15 cellular contexts compared by ENCODE assay signal in the genomic region with DNA sequence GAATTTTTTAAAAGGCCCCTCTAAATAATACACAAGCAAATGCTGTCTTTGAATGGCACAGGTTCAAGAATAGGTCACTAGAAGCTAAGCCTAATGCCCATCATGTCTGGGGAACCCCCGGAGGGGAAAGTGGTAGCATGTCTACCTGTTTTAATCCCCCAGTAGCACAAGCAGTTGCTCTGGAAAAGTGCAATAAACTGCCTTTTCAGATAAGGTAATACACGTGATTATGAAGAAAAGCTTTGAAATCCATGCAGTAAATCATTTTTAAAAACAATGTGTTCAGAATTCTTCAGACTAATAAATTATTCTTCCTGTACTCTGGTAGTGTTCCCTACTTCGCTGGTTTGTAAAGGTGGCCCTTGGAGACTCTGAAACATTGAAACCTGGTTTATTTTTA.
DNase-seq lines count a peak whose midpoint lies in the region; ATAC-seq and TF ChIP-seq lines count a peak whose summit lies in the region.
"Had no signal": no experiment of that assay in that cellular context is flagged by ENCODE, and none has a peak within 500 bp of the region (broad histone marks: within the 10 kb centered on the region; RNA-seq: fewer than 3 reads in every experiment).

No MANE protein-coding gene starts in this region.

- BruUV-seq in Panc1 (replicated peaks; lab: Mats Ljungman, UMichigan), result no TSS peak

- peaks cover 31% of the 10 kb centered on the region for H3K4me1 Mint-ChIP-seq in nephron
- H3K4me1 Mint-ChIP-seq: B cell had no signal

- POLR2A ChIA-PET in HEK293 (lab: Yijun Ruan, JAX), result no interaction called here
- POLR2A ChIA-PET in Panc1 (lab: Charles Lee), result no interaction called here

- CTCF ChIA-PET in HEK293 (lab: Yijun Ruan, JAX), result no interaction called here
- CTCF ChIA-PET in Panc1 (lab: Charles Lee), result no interaction called here

- H3K4me3 ChIP-seq in HEK293 (ENCODE audit: low read depth, low read length) (no peak overlapping the region), Panc1 (ENCODE audit: low read depth in 2 of 2, low read length in 2 of 2) (no peak overlapping the region), smooth muscle cell (no peak overlapping the region)
- H3K4me3 ChIP-seq: HAP-1 had no signal

- peaks cover 8% of the 10 kb centered on the region; the same call in 1 of the 2 replicates for H3K4me1 ChIP-seq in HEK293 (ENCODE audit: control insufficient read depth, insufficient read depth, low read length)
- peaks cover 18% of the 10 kb centered on the region for H3K4me1 ChIP-seq in Panc1 (ENCODE audit: control insufficient read depth, insufficient read depth, low read length)
- peaks cover 17% of the 10 kb centered on the region for H3K4me1 ChIP-seq in smooth muscle cell (ENCODE audit: low read depth)

- H3K4me3 Mint-ChIP-seq in nephron, result no peak overlapping the region
- H3K4me3 Mint-ChIP-seq: B cell; CD4-positive, alpha-beta T cell; HFFc6 had no signal

- no peaks in the 10 kb centered on the region for H3K27me3 ChIP-seq in Panc1 (ENCODE audit: control insufficient read depth, insufficient read depth, low read length)
- no peaks in the 10 kb centered on the region for H3K27me3 ChIP-seq in smooth muscle cell (ENCODE audit: low read depth)

- 59% methylated on average over 3 of the region's 3 CpGs for WGBS in smooth muscle cell (ENCODE audit: low lambda C conversion rate)

- H3K79me2 ChIP-seq in smooth muscle cell (ENCODE audit: low read depth), result peaks cover 4% of the 10 kb centered on the region

- DNase-seq in Panc1 (ENCODE audit: low read depth, low spot score) (no peak), smooth muscle cell (lab: John Stamatoyannopoulos, UW; ENCODE audit: unreplicated experiment) (no peak), posterior cingulate gyrus (no peak), NCI-H510A (lab: John Stamatoyannopoulos, UW) (no peak)
- DNase-seq: C1 segment of cervical spinal cord; Calu3; CD4-positive, alpha-beta T cell; DMS 273 treated with DMSO at 0.1 percent for 48 hours; HFFc6; IMR-90 had no signal

- peaks cover 14% of the 10 kb centered on the region for H3F3A ChIP-seq in smooth muscle cell (ENCODE audit: low read depth)

- H3K27ac Mint-ChIP-seq in nephron, result peak overlapping the region in 2 of 3 experiments; percentile 17 to 40
- H3K27ac Mint-ChIP-seq: B cell; CD4-positive, alpha-beta T cell had no signal

- no peak overlapping the region for H3K9ac ChIP-seq in smooth muscle cell (ENCODE audit: low read depth)

- H2AFZ ChIP-seq in smooth muscle cell (ENCODE audit: low read depth), result no peak overlapping the region

- H3K9me3 ChIP-seq in HEK293 (ENCODE audit: control insufficient read depth, insufficient read depth, low read depth, low read length) (no peaks in the 10 kb centered on the region), Panc1 (ENCODE audit: control insufficient read depth, insufficient read depth, low read depth, low read length) (no peaks in the 10 kb centered on the region), smooth muscle cell (replicated peaks; ENCODE audit: low read depth) (no peaks in the 10 kb centered on the region)
- H3K9me3 ChIP-seq: HAP-1 had no signal

- intact Hi-C loops in Panc1 (cut with micrococcal nuclease; ENCODE audit: unreplicated experiment), result no loop called here
- intact Hi-C loops in posterior cingulate gyrus (cut with DNase I), result no loop called here

- H3K36me3 ChIP-seq in HEK293 (ENCODE audit: control insufficient read depth in 2 of 2, insufficient read depth in 1 of 2, low read length in 2 of 2) (no peaks in the 10 kb centered on the region), Panc1 (ENCODE audit: control insufficient read depth, insufficient read depth, low read length) (no peaks in the 10 kb centered on the region), smooth muscle cell (ENCODE audit: low read depth) (no peaks in the 10 kb centered on the region)
- H3K36me3 ChIP-seq: HAP-1 had no signal

- ATAC-seq in Panc1, result no peak
- no peak for ATAC-seq in HG03520 (IDR thresholded peaks at IDR 0.05; ENCODE audit: unreplicated experiment)

- no peaks in the 10 kb centered on the region for H3K36me3 Mint-ChIP-seq in nephron (ENCODE audit: low read depth)

- H3K27me3 Mint-ChIP-seq in nephron (ENCODE audit: low read depth), result no peaks in the 10 kb centered on the region
- H3K27me3 Mint-ChIP-seq: B cell; CD4-positive, alpha-beta T cell had no signal

- H3K4me2 ChIP-seq in smooth muscle cell, result no peak overlapping the region

- no peaks in the 10 kb centered on the region for H3K9me3 Mint-ChIP-seq in nephron
- H3K9me3 Mint-ChIP-seq: CD4-positive, alpha-beta T cell; HFFc6 had no signal

- TF ChIP-seq CTCF in HEK293 (tag by site-specific recombination; IDR thresholded peaks at IDR 0.05), result no peak
- TF ChIP-seq CTCF in Panc1 (IDR thresholded peaks at IDR 0.05), result no peak
- no peak for TF ChIP-seq CTCF in nephron (IDR thresholded peaks at IDR 0.05; ENCODE audit: unreplicated experiment in 3 of 3)
- no peak for TF ChIP-seq CTCF in smooth muscle cell (IDR thresholded peaks at IDR 0.05; ENCODE audit: borderline replicate concordance, insufficient read depth, poor library complexity, severe bottlenecking)

- in situ Hi-C loops in Panc1 (cut with HindIII; ENCODE audit: low pct_unique_long_range_greater_than_20kb, low sequenced_read_pairs), result no loop called here

- H3K27ac ChIP-seq in HEK293 (ENCODE audit: extremely low read depth, low read depth, low read length) (no peak overlapping the region), Panc1 (ENCODE audit: low read length) (peak overlapping the region; percentile 51; the same call in 1 of the 2 replicates), smooth muscle cell (ENCODE audit: low read depth) (peak overlapping the region; percentile 43)

- H4K20me1 ChIP-seq in smooth muscle cell (ENCODE audit: low read depth), result peaks cover 40% of the 10 kb centered on the region

TF ChIP-seq in HEK293, 187 proteins besides CTCF, POLR2A, EP300 and RAD21:
- TF ChIP-seq TCF7L2 (IDR thresholded peaks at IDR 0.05; ENCODE audit: borderline replicate concordance, low read depth, low read length) (peak; percentile 50; the same call in 1 of the 2 replicates), ZNF19 (tag by site-specific recombination; IDR thresholded peaks at IDR 0.05; ENCODE audit: low read depth) (no peak), ZNF768 (tag by site-specific recombination; IDR thresholded peaks at IDR 0.05) (no peak), FEZF1 (tag by site-specific recombination; IDR thresholded peaks at IDR 0.05) (peak; percentile 30; the same call in 1 of the 2 replicates), OSR2 (tag by site-specific recombination; IDR thresholded peaks at IDR 0.05) (peak; percentile 83)
- TF ChIP-seq, protein P1, sequence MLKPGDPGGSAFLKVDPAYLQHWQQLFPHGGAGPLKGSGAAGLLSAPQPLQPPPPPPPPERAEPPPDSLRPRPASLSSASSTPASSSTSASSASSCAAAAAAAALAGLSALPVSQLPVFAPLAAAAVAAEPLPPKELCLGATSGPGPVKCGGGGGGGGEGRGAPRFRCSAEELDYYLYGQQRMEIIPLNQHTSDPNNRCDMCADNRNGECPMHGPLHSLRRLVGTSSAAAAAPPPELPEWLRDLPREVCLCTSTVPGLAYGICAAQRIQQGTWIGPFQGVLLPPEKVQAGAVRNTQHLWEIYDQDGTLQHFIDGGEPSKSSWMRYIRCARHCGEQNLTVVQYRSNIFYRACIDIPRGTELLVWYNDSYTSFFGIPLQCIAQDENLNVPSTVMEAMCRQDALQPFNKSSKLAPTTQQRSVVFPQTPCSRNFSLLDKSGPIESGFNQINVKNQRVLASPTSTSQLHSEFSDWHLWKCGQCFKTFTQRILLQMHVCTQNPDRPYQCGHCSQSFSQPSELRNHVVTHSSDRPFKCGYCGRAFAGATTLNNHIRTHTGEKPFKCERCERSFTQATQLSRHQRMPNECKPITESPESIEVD (tag by site-specific recombination; IDR thresholded peaks at IDR 0.05), result peak; percentile 58; the same call in 1 of the 2 replicates
